Comparison of ENCODE assay signal across 26 cellular contexts in the genomic region with DNA sequence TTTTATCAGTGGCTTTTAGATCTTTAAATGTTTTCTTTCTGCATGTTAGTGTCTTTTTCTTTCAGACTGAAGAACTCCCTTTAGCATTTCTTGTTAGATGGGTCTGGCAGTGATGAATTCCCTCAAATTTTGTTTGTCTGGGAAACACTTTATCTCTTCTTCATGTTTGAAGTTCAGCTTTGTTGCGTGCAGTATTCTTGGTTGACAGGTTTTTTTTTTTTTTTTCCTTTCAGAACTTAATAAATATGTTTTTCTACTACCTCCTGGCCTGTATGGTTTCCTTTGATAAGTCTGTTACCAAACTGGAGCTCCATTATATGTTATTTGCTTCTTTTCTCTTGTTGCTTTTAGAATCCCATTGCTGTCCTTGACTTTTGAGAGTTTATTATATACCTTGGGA.
"Had no signal": no experiment of that assay in that cellular context is flagged by ENCODE, and none has a peak within 500 bp of the region (broad histone marks: within the 10 kb centered on the region; RNA-seq: fewer than 3 reads in every experiment).

No MANE protein-coding gene starts in this region.

- ATAC-seq: stimulated activated effector memory CD8-positive, alpha-beta T cell treated with anti-CD3 and anti-CD28 coated beads, Interleukin-12 subunit alpha, Interleukin-12 subunit beta, amount 100 ng/mL, for 72 hours; stimulated activated memory B cell treated with anti-CD40 and anti-IgM and Interleukin-4, amounts not matched to agents 10 μg/mL and 1 μg/mL and 100 μg/mL, for 72 hours; stimulated activated naive B cell treated with anti-CD40 and anti-IgM and Interleukin-4, amounts not matched to agents 10 μg/mL and 1 μg/mL and 100 μg/mL, for 72 hours; stimulated activated naive CD8-positive, alpha-beta T cell treated with anti-CD3 and anti-CD28 coated beads, Interleukin-15, amount 100 ng/mL, for 72 hours; stimulated activated naive CD8-positive, alpha-beta T cell treated with anti-CD3 and anti-CD28 coated beads, Interleukin-15, Interleukin-2, amounts not matched to agents 100 U/mL and 50 U/mL, for 24 hours; upper lobe of right lung had no signal

- DNase-seq: stimulated activated CD4-positive, alpha-beta T cell treated with anti-CD3 and anti-CD28 coated beads, Interleukin-2, amount 100 ng/mL, for 48 hours; stimulated activated CD4-positive, alpha-beta T cell treated with anti-CD3 and anti-CD28 coated beads, Interleukin-4, amount 100 ng/mL, for 1 hour; stimulated activated CD4-positive, alpha-beta T cell treated with anti-CD3 and anti-CD28 coated beads, Interleukin-4, amount 100 ng/mL, for 24 hours; stimulated activated CD4-positive, alpha-beta T cell treated with anti-CD3 and anti-CD28 coated beads, Interleukin-4, amount 100 ng/mL, for 4 hours; stimulated activated CD8-positive, alpha-beta memory T cell treated with anti-CD3 and anti-CD28 coated beads, Interleukin-4, amount 100 ng/mL, for 48 hours; stimulated activated naive B cell treated with anti-CD40 and anti-IgM and Interleukin-4, amounts not matched to agents 10 μg/mL and 1 μg/mL and 100 μg/mL, for 72 hours; stimulated activated naive CD4-positive, alpha-beta T cell; stimulated activated naive CD4-positive, alpha-beta T cell treated with Interleukin-2 at 50 U/mL for 16 hours; stimulated activated naive CD8-positive, alpha-beta T cell treated with anti-CD3 and anti-CD28 coated beads, Interleukin-15, amount 100 ng/mL, for 72 hours; stimulated activated naive CD8-positive, alpha-beta T cell treated with anti-CD3 and anti-CD28 coated beads, Interleukin-15, Interleukin-2, amounts not matched to agents 100 U/mL and 50 U/mL, for 24 hours; stomach; substantia nigra; testis; thyroid gland; tibial artery; transverse colon; trophoblast cell; upper lobe of left lung; upper lobe of right lung; uterus had no signal

- H3K4me1 ChIP-seq: stomach, suprapubic skin, testis, thyroid gland, tibial artery, tibial nerve, transverse colon, upper lobe of left lung, upper lobe of right lung, uterus, vagina had no signal

- H3K4me3 ChIP-seq: stomach, suprapubic skin, testis, thoracic aorta, thyroid gland, tibial artery, tibial nerve, transverse colon, upper lobe of left lung, upper lobe of right lung, uterus, vagina had no signal

- H3K27ac ChIP-seq: stomach, suprapubic skin, testis, thoracic aorta, thyroid gland, tibial artery, tibial nerve, transverse colon, upper lobe of left lung, upper lobe of right lung, uterus, vagina had no signal

- H3K9me3 ChIP-seq: testis, thyroid gland had no signal

- H3K36me3 ChIP-seq: stomach, suprapubic skin, thoracic aorta, thyroid gland, tibial nerve, transverse colon, upper lobe of left lung, upper lobe of right lung, uterus, vagina had no signal
